In genomic region chr1:161525918-161526317, GRCh38 we compare ENCODE assay signal across 10 cellular contexts. TPM values are rescaled to one million over a fixed set of nuclear protein-coding genes. Genes with fewer than 3 reads are reported as not detected.
DNase-seq lines count a peak whose midpoint lies in the region; ATAC-seq and TF ChIP-seq lines count a peak whose summit lies in the region.
"Not testable (repeated sequence)": the region's sequence is repeated elsewhere in the genome, so short reads cannot be mapped to it uniquely, and the experiment has no call there.
"Had no signal": no experiment of that assay in that cellular context is flagged by ENCODE, and none has a peak within 500 bp of the region (broad histone marks: within the 10 kb centered on the region; RNA-seq: fewer than 3 reads in every experiment).

No MANE protein-coding gene starts in this region.

- H3K4me3 Mint-ChIP-seq in CD14-positive monocyte = peak overlapping the region; percentile 65 to 79
- peak overlapping the region; percentile 36 for H3K4me3 Mint-ChIP-seq in activated naive CD8-positive, alpha-beta T cell
- peak overlapping the region in 4 of 5 donors; percentile 9 to 56 (median 16) for H3K4me3 Mint-ChIP-seq in immature natural killer cell
- H3K4me3 Mint-ChIP-seq in nephron = peak overlapping the region in 2 of 3 experiments; percentile 26 to 48
- peak overlapping the region; percentile 26 for H3K4me3 Mint-ChIP-seq in stimulated activated memory B cell treated with anti-CD40 and anti-IgM and Interleukin-4, amounts not matched to agents 10 μg/mL and 1 μg/mL and 100 μg/mL, for 72 hours

- not testable (repeated sequence) for ATAC-seq in stimulated activated memory B cell treated with anti-CD40 and anti-IgM and Interleukin-4, amounts not matched to agents 10 μg/mL and 1 μg/mL and 100 μg/mL, for 72 hours

- not testable (repeated sequence) for H3K27me3 Mint-ChIP-seq in CD14-positive monocyte (ENCODE audit: low read depth in 3 of 3); activated naive CD8-positive, alpha-beta T cell; stimulated activated memory B cell treated with anti-CD40 and anti-IgM and Interleukin-4, amounts not matched to agents 10 μg/mL and 1 μg/mL and 100 μg/mL, for 72 hours
- peaks cover 25 to 36% (median 27%) of the 10 kb centered on the region in 3 donors for H3K27me3 Mint-ChIP-seq in immature natural killer cell (ENCODE audit: low read depth in 3 of 3)
- peaks cover 71% of the 10 kb centered on the region for H3K27me3 Mint-ChIP-seq in nephron (ENCODE audit: low read depth)

- intact Hi-C loops in CD14-positive monocyte (cut with micrococcal nuclease) = not testable (repeated sequence)

- peak overlapping the region in 2 of 7 donors; percentile 17 to 87 for H3K27ac Mint-ChIP-seq in CD14-positive monocyte
- not testable (repeated sequence) for H3K27ac Mint-ChIP-seq in activated naive CD8-positive, alpha-beta T cell; immature natural killer cell; nephron; stimulated activated memory B cell treated with anti-CD40 and anti-IgM and Interleukin-4, amounts not matched to agents 10 μg/mL and 1 μg/mL and 100 μg/mL, for 72 hours

- TF ChIP-seq CTCF in CD14-positive monocyte (IDR thresholded peaks at IDR 0.05); nephron (IDR thresholded peaks at IDR 0.05; ENCODE audit: unreplicated experiment in 3 of 3): not testable (repeated sequence)

- not testable (repeated sequence) for H3K9me3 Mint-ChIP-seq in CD14-positive monocyte; activated naive CD8-positive, alpha-beta T cell (ENCODE audit: low read depth); immature natural killer cell; nephron; stimulated activated memory B cell treated with anti-CD40 and anti-IgM and Interleukin-4, amounts not matched to agents 10 μg/mL and 1 μg/mL and 100 μg/mL, for 72 hours

- H3K36me3 Mint-ChIP-seq in CD14-positive monocyte = peaks cover 35 to 44% of the 10 kb centered on the region in 2 donors
- H3K36me3 Mint-ChIP-seq in activated naive CD8-positive, alpha-beta T cell; immature natural killer cell; nephron (ENCODE audit: low read depth); stimulated activated memory B cell treated with anti-CD40 and anti-IgM and Interleukin-4, amounts not matched to agents 10 μg/mL and 1 μg/mL and 100 μg/mL, for 72 hours: not testable (repeated sequence)

- not testable (repeated sequence) for DNase-seq in CD14-positive monocyte (ENCODE audit: low spot score); immature natural killer cell
- DNase-seq in NK-92 treated with Interleukin-12 subunit alpha and Interleukin-12 subunit beta, amount 100 ng/mL, for 24 hours (lab: John Stamatoyannopoulos, UW) = peak; percentile 22

- H3K4me1 Mint-ChIP-seq in CD14-positive monocyte = peaks cover 57% of the 10 kb centered on the region
- H3K4me1 Mint-ChIP-seq in activated naive CD8-positive, alpha-beta T cell (ENCODE audit: low read depth) = peaks cover 36% of the 10 kb centered on the region
- peaks cover 33 to 47% of the 10 kb centered on the region in 2 donors for H3K4me1 Mint-ChIP-seq in immature natural killer cell
- not testable (repeated sequence) for H3K4me1 Mint-ChIP-seq in nephron; stimulated activated memory B cell treated with anti-CD40 and anti-IgM and Interleukin-4, amounts not matched to agents 10 μg/mL and 1 μg/mL and 100 μg/mL, for 72 hours

RNA-seq across cellular contexts. Expression of gene HSPA6, which starts 1.6 kb away (rescaled TPM):
- 10 to 100 TPM in 1 of 2 donors, 1 to 10 TPM in 1; 3.4 to 19.3 TPM for polyA plus RNA-seq in CD14-positive monocyte
- 1 to 10 TPM in 2 of 3 donors, under 1 TPM in 1; 0.61 to 8.8 (median 6.9) TPM for polyA plus RNA-seq in immature natural killer cell
- polyA plus RNA-seq: CD4-positive, CD25-positive, alpha-beta regulatory T cell; GM23338 had no signal

RNA-seq across cellular contexts. Expression of gene FCGR2A, which starts 20.7 kb away (rescaled TPM):
- polyA plus RNA-seq in CD14-positive monocyte (100 to 1,000 TPM; 281 to 588 TPM), immature natural killer cell (1 to 10 TPM in 2 of 3 donors, under 1 TPM in 1; 0.71 to 5.2 (median 2.1) TPM)

RNA-seq across cellular contexts. Expression of gene FCGR3A, which starts 23.7 kb away (rescaled TPM):
- polyA plus RNA-seq in CD14-positive monocyte (100 to 1,000 TPM in 1 of 2 donors, 10 to 100 TPM in 1; 35.9 to 131 TPM), immature natural killer cell (1,000 to 10,000 TPM in 2 of 3 donors, 100 to 1,000 TPM in 1; 491 to 1,637 (median 1,471) TPM)
- polyA plus RNA-seq: A549, BJ, GM23338 had no signal

Comparison
In these comparisons a context has a peak if more than half of its experiments do, and no peak if none do; other contexts are left out.
1. H3K4me3 Mint-ChIP-seq: peak in every context shown above with its lines; median percentile 72 in CD14-positive monocyte; 37 in nephron; 36 in activated naive CD8-positive, alpha-beta T cell; 26 in stimulated activated memory B cell treated with anti-CD40 and anti-IgM and Interleukin-4, amounts not matched to agents 10 μg/mL and 1 μg/mL and 100 μg/mL, for 72 hours; 16 in immature natural killer cell.
2. RNA of gene FCGR2A, which starts 20.7 kb away (polyA plus RNA-seq): 281 to 588 TPM in CD14-positive monocyte; 0.71 to 5.2 TPM in immature natural killer cell; every median in the first group is over 10 times any median in the second.